Comparison of ENCODE assay signal across 8 cellular contexts in genomic region chr11:111417011-111417765, GRCh38.
A peak's percentile ranks its signal among the peaks of the same experiment; 100 is the strongest.
DNase-seq lines count a peak whose midpoint lies in the region; ATAC-seq lines count a peak whose summit lies in the region.

No MANE protein-coding gene starts in this region.

- peak; percentile 22 for DNase-seq in activated naive CD4-positive, alpha-beta T cell treated with Interleukin-2 at 50 U/mL for 16 hours
- no peak for DNase-seq in activated naive CD4-positive, alpha-beta T cell (lab: John Stamatoyannopoulos, UW)
- peak; percentile 75 for DNase-seq in RPMI8226
- peak; percentile 86 for DNase-seq in kidney tubule cell (ENCODE audit: low spot score)
- no peak for DNase-seq in activated effector memory CD4-positive, alpha-beta T cell treated with Interleukin-2 at 50 U/mL for 16 hours
- DNase-seq in NCI-H2171 (lab: John Stamatoyannopoulos, UW): no peak
- no peak for DNase-seq in globus pallidus (ENCODE audit: low spot score)

- ATAC-seq in HG02938 (IDR thresholded peaks at IDR 0.05; ENCODE audit: unreplicated experiment): peak; percentile 67

Comparison
In these comparisons a context has a peak if more than half of its experiments do, and no peak if none do; other contexts are left out.
1. DNase-seq: peak in activated naive CD4-positive, alpha-beta T cell treated with Interleukin-2 at 50 U/mL for 16 hours (single experiment), RPMI8226 (single experiment) and kidney tubule cell (single experiment); none in activated naive CD4-positive, alpha-beta T cell (0 of 4), activated effector memory CD4-positive, alpha-beta T cell treated with Interleukin-2 at 50 U/mL for 16 hours (single experiment), NCI-H2171 (single experiment) and globus pallidus (single experiment).